In genomic region chr7:144513332-144513731, GRCh38 we compare ENCODE assay signal across 9 cellular contexts.
DNase-seq lines count a peak whose midpoint lies in the region; ATAC-seq and TF ChIP-seq lines count a peak whose summit lies in the region.
"Had no signal": no experiment of that assay in that cellular context is flagged by ENCODE, and none has a peak within 500 bp of the region (broad histone marks: within the 10 kb centered on the region; RNA-seq: fewer than 3 reads in every experiment).

No MANE protein-coding gene starts in this region.

- H3K4me1 Mint-ChIP-seq in T-helper 17 cell: peaks cover 12% of the 10 kb centered on the region

- no peak overlapping the region for H3K27ac ChIP-seq in PC-3 (ENCODE audit: low read length)

- peak; percentile 58; the same call in 1 of the 2 replicates for TF ChIP-seq CTCF in PC-3 (conservative IDR thresholded peaks at IDR 0.05; ENCODE audit: low read depth, low read length)

- no peaks in the 10 kb centered on the region for H3K79me2 ChIP-seq in PC-3 (ENCODE audit: low read length)

- BruUV-seq in PC-3 (replicated peaks; lab: Mats Ljungman, UMichigan): no TSS peak

- no peaks in the 10 kb centered on the region for H3K4me1 ChIP-seq in PC-3 (ENCODE audit: insufficient read depth, low read length)

- no peak overlapping the region for H2AFZ ChIP-seq in PC-3 (ENCODE audit: low read length)

- CTCF ChIA-PET in PC-3 (lab: Charles Lee): no interaction called here

- intact Hi-C loops in PC-3 (cut with micrococcal nuclease) (loop anchor here (1.0 to 10.0 kb wide), 4 partner anchors 157 to 341 kb away; no protein-coding TSS in a partner anchor), left ventricle myocardium superior (cut with micrococcal nuclease) (no loop called here), left colon (cut with DNase I, micrococcal nuclease) (no loop called here)

- ATAC-seq in HG03378 (IDR thresholded peaks at IDR 0.05; ENCODE audit: unreplicated experiment) (peak; percentile 45), PC-3 (peak; percentile 89), left ventricle myocardium superior (peak; percentile 61), HG02840 (IDR thresholded peaks at IDR 0.05; ENCODE audit: low FRiP score, unreplicated experiment) (no peak), left colon (no peak), T-helper 17 cell (no peak), HG03354 (IDR thresholded peaks at IDR 0.05; ENCODE audit: poor library complexity, severe bottlenecking, unreplicated experiment) (no peak)
- ATAC-seq: naive thymus-derived CD4-positive, alpha-beta T cell had no signal

- H3K9ac ChIP-seq in PC-3 (ENCODE audit: low read length): no peak overlapping the region

- no peaks in the 10 kb centered on the region for H3K36me3 ChIP-seq in PC-3 (ENCODE audit: low read depth, low read length)

- H3K4me2 ChIP-seq in PC-3 (ENCODE audit: low read length): no peak overlapping the region

- H3K27ac Mint-ChIP-seq in T-helper 17 cell: no peak overlapping the region
- H3K27ac Mint-ChIP-seq: naive thymus-derived CD4-positive, alpha-beta T cell had no signal

- H3F3A ChIP-seq in PC-3 (ENCODE audit: low read length, unreplicated experiment): no peaks in the 10 kb centered on the region

- no peaks in the 10 kb centered on the region for H4K20me1 ChIP-seq in PC-3 (ENCODE audit: low read length)

- H3K9me3 ChIP-seq in PC-3 (ENCODE audit: low read length) (no peaks in the 10 kb centered on the region), T-helper 17 cell (ENCODE audit: control insufficient read depth, low read length, poor library complexity, severe bottlenecking) (no peaks in the 10 kb centered on the region)

- peaks cover 7% of the 10 kb centered on the region; the same call in 1 of the 2 replicates for H3K27me3 ChIP-seq in PC-3 (ENCODE audit: low read length)

- no peak overlapping the region for H3K4me3 ChIP-seq in PC-3 (ENCODE audit: low read length)

- no peaks in the 10 kb centered on the region for H3K9me2 ChIP-seq in PC-3 (replicated peaks; ENCODE audit: low read length)

- no peak overlapping the region for H3K4me3 Mint-ChIP-seq in T-helper 17 cell
- H3K4me3 Mint-ChIP-seq: naive thymus-derived CD4-positive, alpha-beta T cell had no signal

- POLR2A ChIA-PET in PC-3 (lab: Charles Lee; ENCODE audit: unreplicated experiment): no interaction called here

- H3K27me3 Mint-ChIP-seq in T-helper 17 cell: no peaks in the 10 kb centered on the region
- H3K27me3 Mint-ChIP-seq: naive thymus-derived CD4-positive, alpha-beta T cell had no signal

- H3K36me3 Mint-ChIP-seq in T-helper 17 cell (ENCODE audit: low read depth): peaks cover 6% of the 10 kb centered on the region

- peak; percentile 6 for DNase-seq in DMS153 (lab: John Stamatoyannopoulos, UW)
- DNase-seq in PC-3: peak; percentile 40
- DNase-seq in left ventricle myocardium superior: no peak
- DNase-seq in left colon: no peak
- no peak for DNase-seq in T-helper 17 cell

Comparison
In these comparisons a context has a peak if more than half of its experiments do, and no peak if none do; other contexts are left out.
1. DNase-seq: peak in DMS153 (single experiment) and PC-3 (single experiment); none in left ventricle myocardium superior (single experiment), left colon (0 of 2) and T-helper 17 cell (0 of 3).
2. ATAC-seq: peak in HG03378 (single experiment), PC-3 (single experiment) and left ventricle myocardium superior (single experiment); none in HG02840 (single experiment), left colon (single experiment), T-helper 17 cell (single experiment) and HG03354 (single experiment).